In the genomic region with DNA sequence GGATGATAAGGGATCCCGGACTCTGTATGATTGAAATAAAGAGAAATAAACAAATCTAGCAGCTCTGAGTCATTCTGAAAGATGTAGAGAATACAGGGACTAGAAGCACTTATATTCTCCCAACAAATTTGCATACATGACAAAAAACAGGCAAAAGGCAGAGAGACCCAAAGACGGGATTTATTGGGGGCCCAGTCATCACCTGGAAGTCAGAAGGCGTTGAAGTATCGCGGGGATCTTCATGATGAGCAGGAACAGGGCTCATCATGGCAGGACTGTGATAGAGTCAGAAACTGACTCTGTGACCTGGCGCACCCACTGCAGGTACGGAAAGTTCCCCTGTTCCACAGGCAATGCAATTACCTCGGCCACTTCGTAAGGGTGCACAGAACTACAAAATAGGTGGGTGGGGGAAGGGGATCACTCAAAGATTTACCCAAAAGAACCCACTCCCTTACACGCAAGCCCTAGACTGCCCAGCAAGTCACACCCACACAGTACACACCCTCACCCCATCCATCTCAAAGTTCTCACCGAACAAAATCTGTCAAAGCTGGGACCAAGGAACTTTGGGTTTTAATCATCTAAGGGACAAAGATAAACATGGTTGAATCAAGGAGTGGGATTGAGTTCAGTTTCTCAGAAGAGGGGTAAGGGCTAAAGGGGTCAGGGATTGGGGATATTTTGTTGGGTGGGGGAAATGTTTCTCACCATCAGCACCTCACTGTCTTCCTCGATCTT, we compare ENCODE assay signal across 8 cellular contexts. TPM values are rescaled to one million over a fixed set of nuclear protein-coding genes. Genes with fewer than 3 reads are reported as not detected.
DNase-seq lines count a peak whose midpoint lies in the region; ATAC-seq, FAIRE-seq and TF ChIP-seq lines count a peak whose summit lies in the region.

No MANE protein-coding gene starts in this region.

- DNase-seq in SK-N-MC (ENCODE audit: low read depth, low spot score) = no peak
- no peak for DNase-seq in esophagus squamous epithelium (lab: John Stamatoyannopoulos, UW)
- no peak for DNase-seq in skeletal muscle cell (ENCODE audit: low read depth)
- DNase-seq in D721Med (ENCODE audit: insufficient read length, low spot score) = no peak
- DNase-seq in HuH-7 (ENCODE audit: low spot score) = no peak

- intact Hi-C loops in esophagus squamous epithelium (cut with DNase I) = loop anchor here (10.0 kb wide), 1 partner anchor 158 kb away; no protein-coding TSS in a partner anchor

- H3K9me3 ChIP-seq in SK-N-MC (ENCODE audit: low read depth, low read length) (no peaks in the 10 kb centered on the region), esophagus squamous epithelium (no peaks in the 10 kb centered on the region)

- no peak for FAIRE-seq in D721Med (lab: Jason Lieb, UNC)

- peak overlapping the region; percentile 83 for H3K9ac ChIP-seq in SK-N-MC (ENCODE audit: insufficient read length)

- H3K27me3 ChIP-seq in esophagus squamous epithelium = no peaks in the 10 kb centered on the region

- peaks cover 41 to 89% (median 49%) of the 10 kb centered on the region in 3 donors for H3K4me1 ChIP-seq in esophagus squamous epithelium

- H3K4me3 ChIP-seq in SK-N-MC (peak overlapping the region; percentile 83), esophagus squamous epithelium (peak overlapping the region; percentile 41 to 85 (median 72)), skeletal muscle cell (ENCODE audit: low read depth, low read length) (peak overlapping the region; percentile 91)

- peaks cover 25% of the 10 kb centered on the region; the same call in 1 of the 2 replicates for H3K36me3 ChIP-seq in SK-N-MC (ENCODE audit: insufficient read depth, low read length)
- peaks cover 9 to 44% (median 36%) of the 10 kb centered on the region in 3 donors for H3K36me3 ChIP-seq in esophagus squamous epithelium

- ATAC-seq in HG02623 (IDR thresholded peaks at IDR 0.05; ENCODE audit: unreplicated experiment) (no peak), HG03135 (IDR thresholded peaks at IDR 0.05; ENCODE audit: unreplicated experiment) (no peak)

- H3K27ac ChIP-seq in SK-N-MC = no peak overlapping the region
- peak overlapping the region; percentile 16 to 99 (median 96) for H3K27ac ChIP-seq in esophagus squamous epithelium

- TF ChIP-seq CTCF in esophagus squamous epithelium (IDR thresholded peaks at IDR 0.05) = no peak
- no peak for TF ChIP-seq CTCF in D721Med (IDR thresholded peaks at IDR 0.05; ENCODE audit: insufficient read depth, missing control alignments)

- peak; percentile 49 for TF ChIP-seq POLR2A in GM15510 (IDR thresholded peaks at IDR 0.05; ENCODE audit: borderline replicate concordance, extremely low read depth, insufficient read length)
- no peak for TF ChIP-seq POLR2A in esophagus squamous epithelium (IDR thresholded peaks at IDR 0.05)

- WGBS in esophagus squamous epithelium, 2 donors = 21 to 36% methylated on average over 12 of the region's 12 CpGs

RNA-seq across cellular contexts. Expression of a gene that starts 1.4 kb away (rescaled TPM):
- 10 to 100 TPM; 46.0 to 93.1 (median 69.4) TPM for total RNA-seq in esophagus squamous epithelium

RNA-seq across cellular contexts. Expression of a gene that starts 3.3 kb away (rescaled TPM):
- total RNA-seq in esophagus squamous epithelium = 1 to 10 TPM; 3.3 to 8.6 (median 4.1) TPM

RNA-seq across cellular contexts. Expression of a gene that starts 5.7 kb away (rescaled TPM):
- 10 to 100 TPM in 3 of 4 donors, 1 to 10 TPM in 1; 8.1 to 48.6 (median 17.3) TPM for total RNA-seq in esophagus squamous epithelium

RNA-seq across cellular contexts. Expression of a gene that starts 24.9 kb away (rescaled TPM):
- total RNA-seq in esophagus squamous epithelium = 10 to 100 TPM in 2 of 4 donors, 1 to 10 TPM in 2; 9.6 to 38.9 (median 11.2) TPM

RNA-seq across cellular contexts. Expression of a gene that starts 37.8 kb away (rescaled TPM):
- 1 to 10 TPM; 2.8 to 4.8 (median 3.3) TPM for total RNA-seq in esophagus squamous epithelium
